Comparison of ENCODE assay signal across 8 cellular contexts in genomic region chr1:160205974-160206369, GRCh38.
DNase-seq lines count a peak whose midpoint lies in the region; ATAC-seq and TF ChIP-seq lines count a peak whose summit lies in the region.

No MANE protein-coding gene starts in this region.

- H3K36me3 Mint-ChIP-seq in dendritic cell treated with granulocyte-macrophage colony-stimulating factor and Interleukin-4, amounts not matched to agents 40 ng/mL and 50 ng/mL, for 4 days (ENCODE audit: low read depth), result peaks cover 50% of the 10 kb centered on the region

- no peak for ATAC-seq in GM21786 (IDR thresholded peaks at IDR 0.05; ENCODE audit: unreplicated experiment)

- no peaks in the 10 kb centered on the region for H3K9me3 Mint-ChIP-seq in dendritic cell treated with granulocyte-macrophage colony-stimulating factor and Interleukin-4, amounts not matched to agents 40 ng/mL and 50 ng/mL, for 4 days

- peak overlapping the region; percentile 69 for H3K27ac Mint-ChIP-seq in dendritic cell treated with granulocyte-macrophage colony-stimulating factor and Interleukin-4, amounts not matched to agents 40 ng/mL and 50 ng/mL, for 4 days

- peak overlapping the region; percentile 96 for H3K4me3 Mint-ChIP-seq in dendritic cell treated with granulocyte-macrophage colony-stimulating factor and Interleukin-4, amounts not matched to agents 40 ng/mL and 50 ng/mL, for 4 days

- DNase-seq in HL-60 (ENCODE audit: low read depth in 1 of 2, low spot score in 1 of 2) (no peak), medulla oblongata (ENCODE audit: extremely low spot score) (peak; percentile 60), hippocampal formation (lab: John Stamatoyannopoulos, UW) (no peak)
- peak; percentile 12 to 39 for DNase-seq in activated CD4-positive, alpha-beta T cell treated with anti-CD3 and anti-CD28 coated beads for 24 hours (ENCODE audit: low read depth in 2 of 2)
- DNase-seq in stimulated activated CD8-positive, alpha-beta memory T cell treated with anti-CD3 and anti-CD28 coated beads, Interleukin-15, amount 100 ng/mL, for 4 hours (ENCODE audit: low read depth in 2 of 2), result peak; percentile 29 to 40

- H3K27ac ChIP-seq in HL-60 (replicated peaks), result no peak overlapping the region

- H3K4me1 Mint-ChIP-seq in dendritic cell treated with granulocyte-macrophage colony-stimulating factor and Interleukin-4, amounts not matched to agents 40 ng/mL and 50 ng/mL, for 4 days (ENCODE audit: low read depth), result peaks cover 81% of the 10 kb centered on the region

- H3K4me3 ChIP-seq in GM12875 (ENCODE audit: low read depth, low read length) (peak overlapping the region; percentile 100), HL-60 (replicated peaks; ENCODE audit: insufficient read depth, low read length) (peak overlapping the region; percentile 72)

- H3K27me3 Mint-ChIP-seq in dendritic cell treated with granulocyte-macrophage colony-stimulating factor and Interleukin-4, amounts not matched to agents 40 ng/mL and 50 ng/mL, for 4 days, result no peaks in the 10 kb centered on the region

- no peak for TF ChIP-seq CTCF in GM12875 (IDR thresholded peaks at IDR 0.05; ENCODE audit: borderline replicate concordance, insufficient read depth, low read depth, low read length)
- TF ChIP-seq CTCF in HL-60 (IDR thresholded peaks at IDR 0.05; ENCODE audit: insufficient read depth, low read length), result no peak

- intact Hi-C loops in dendritic cell treated with granulocyte-macrophage colony-stimulating factor and Interleukin-4, amounts not matched to agents 40 ng/mL and 50 ng/mL, for 4 days (cut with micrococcal nuclease), result no loop called here

- no peaks in the 10 kb centered on the region for H3K27me3 ChIP-seq in HL-60 (ENCODE audit: insufficient read depth, poor library complexity, severe bottlenecking)

Comparison
In these comparisons a context has a peak if more than half of its experiments do, and no peak if none do; other contexts are left out.
1. DNase-seq: peak in activated CD4-positive, alpha-beta T cell treated with anti-CD3 and anti-CD28 coated beads for 24 hours (2 of 2), medulla oblongata (single experiment) and stimulated activated CD8-positive, alpha-beta memory T cell treated with anti-CD3 and anti-CD28 coated beads, Interleukin-15, amount 100 ng/mL, for 4 hours (2 of 2); none in HL-60 (0 of 2) and hippocampal formation (0 of 2).